In genomic region chr3:11131886-11132285, GRCh38 we compare ENCODE assay signal across 2 cellular contexts. TPM values are rescaled to one million over a fixed set of nuclear protein-coding genes. Genes with fewer than 3 reads are reported as not detected.
"Had no signal": no experiment of that assay in that cellular context is flagged by ENCODE, and none has a peak within 500 bp of the region (broad histone marks: within the 10 kb centered on the region; RNA-seq: fewer than 3 reads in every experiment).

No MANE protein-coding gene starts in this region.

RNA-seq across cellular contexts. Expression of gene HRH1, which starts 22.4 kb away (rescaled TPM):
- total RNA-seq: cardiac muscle cell, WTC11 had no signal
